25 cellular contexts compared by ENCODE assay signal in the genomic region with DNA sequence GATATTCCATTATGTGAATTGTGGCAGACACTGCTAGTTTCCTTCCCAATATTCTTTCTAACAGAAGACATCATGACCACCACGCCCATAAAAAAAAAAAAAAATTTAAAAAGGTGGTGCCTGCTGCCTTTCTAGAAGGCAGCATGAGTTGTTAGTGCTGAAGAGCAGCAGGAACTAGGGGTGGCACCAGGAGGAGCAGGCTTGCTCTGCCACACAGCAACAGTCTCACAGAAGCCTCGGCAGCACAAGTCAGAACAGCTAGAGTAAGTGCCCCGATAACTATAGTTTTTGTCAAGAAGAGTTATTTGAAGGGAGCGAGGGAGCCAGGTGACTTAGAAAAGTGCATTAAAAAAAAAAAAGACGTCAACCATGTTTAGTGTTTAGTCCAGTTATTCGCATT.
A peak's percentile ranks its signal among the peaks of the same experiment; 100 is the strongest.
DNase-seq lines count a peak whose midpoint lies in the region; ATAC-seq and TF ChIP-seq lines count a peak whose summit lies in the region.
"Had no signal": no experiment of that assay in that cellular context is flagged by ENCODE, and none has a peak within 500 bp of the region (broad histone marks: within the 10 kb centered on the region; RNA-seq: fewer than 3 reads in every experiment).

No MANE protein-coding gene starts in this region.

- peaks cover 2% of the 10 kb centered on the region for H3K27me3 Mint-ChIP-seq in GM23338 (ENCODE audit: insufficient read depth, low read depth, poor library complexity)
- H3K27me3 Mint-ChIP-seq in central memory CD8-positive, alpha-beta T cell = no peaks in the 10 kb centered on the region
- no peaks in the 10 kb centered on the region for H3K27me3 Mint-ChIP-seq in neural progenitor cell (ENCODE audit: insufficient read depth, low read depth)
- H3K27me3 Mint-ChIP-seq: CD4-positive, alpha-beta memory T cell; CD4-positive, CD25-positive, alpha-beta regulatory T cell; CD8-positive, alpha-beta memory T cell had no signal

- H3K27me3 ChIP-seq in GM23338 (ENCODE audit: insufficient read depth) = no peaks in the 10 kb centered on the region
- no peaks in the 10 kb centered on the region for H3K27me3 ChIP-seq in neural progenitor cell
- H3K27me3 ChIP-seq in heart left ventricle = peaks cover 0 to 22% (median 0%) of the 10 kb centered on the region in 9 donors
- H3K27me3 ChIP-seq: BE2C, BLaER1 had no signal

- H3K4me1 Mint-ChIP-seq in GM23338 (no peaks in the 10 kb centered on the region), neural progenitor cell (peaks cover 46% of the 10 kb centered on the region)
- H3K4me1 Mint-ChIP-seq in central memory CD8-positive, alpha-beta T cell = no peaks in the 10 kb centered on the region
- H3K4me1 Mint-ChIP-seq: CD14-positive monocyte; CD4-positive, alpha-beta memory T cell; CD8-positive, alpha-beta memory T cell had no signal

- peaks cover 3% of the 10 kb centered on the region; the same call in 1 of the 2 replicates for H4K20me1 ChIP-seq in GM23338 (replicated peaks; ENCODE audit: insufficient read depth)
- peaks cover 23% of the 10 kb centered on the region for H4K20me1 ChIP-seq in neural progenitor cell (ENCODE audit: low read depth)
- H4K20me1 ChIP-seq: BLaER1 had no signal

- H3K9me3 Mint-ChIP-seq in GM23338 (no peaks in the 10 kb centered on the region), neural progenitor cell (no peaks in the 10 kb centered on the region)
- H3K9me3 Mint-ChIP-seq in central memory CD8-positive, alpha-beta T cell = no peaks in the 10 kb centered on the region
- H3K9me3 Mint-ChIP-seq: CD4-positive, alpha-beta memory T cell; CD4-positive, CD25-positive, alpha-beta regulatory T cell; CD8-positive, alpha-beta memory T cell had no signal

- no peaks in the 10 kb centered on the region for H3K9me2 ChIP-seq in GM23338 (ENCODE audit: insufficient read depth)

- ATAC-seq in GM23338 (no peak), heart left ventricle (no peak), sciatic nerve (no peak)
- no peak for ATAC-seq in central memory CD8-positive, alpha-beta T cell (replicated peaks; ENCODE audit: extremely low read depth, poor library complexity, severe bottlenecking)
- ATAC-seq: GM12878 had no signal

- TF ChIP-seq CTCF in GM23338 (conservative IDR thresholded peaks at IDR 0.05; ENCODE audit: low read depth in 2 of 2) (no peak), HEK293 (tag by site-specific recombination; IDR thresholded peaks at IDR 0.05) (no peak), neural progenitor cell (IDR thresholded peaks at IDR 0.05) (no peak), heart left ventricle (IDR thresholded peaks at IDR 0.05) (no peak)

- POLR2A ChIA-PET in HEK293 (lab: Yijun Ruan, JAX) (no interaction called here), HEK293T (lab: Yijun Ruan, JAX) (no interaction called here)

- DNase-seq in GM23338 (ENCODE audit: low spot score) (no peak), neural progenitor cell (ENCODE audit: low spot score) (no peak), heart left ventricle (no peak), sciatic nerve (ENCODE audit: low spot score) (no peak), HEK293T (ENCODE audit: extremely low spot score) (no peak)
- no peak for DNase-seq in central memory CD8-positive, alpha-beta T cell (ENCODE audit: low spot score in 2 of 2)
- DNase-seq: 8988T; ACHN; BE2C; C1 segment of cervical spinal cord; CD4-positive, alpha-beta memory T cell; CD4-positive, CD25-positive, alpha-beta regulatory T cell; CD8-positive, alpha-beta memory T cell; COR-L47; DMS 273 treated with DMSO at 0.1 percent for 48 hours; DMS153; DMS53; DMS79; DND-41; EL; GDM1 had no signal

- no peak overlapping the region for H3K4me2 ChIP-seq in GM23338
- H3K4me2 ChIP-seq in neural progenitor cell = no peak overlapping the region
- H3K4me2 ChIP-seq: BLaER1 had no signal

- peak overlapping the region; percentile 41; the same call in 1 of the 2 replicates for H3K27ac ChIP-seq in GM23338 (ENCODE audit: low read depth)
- H3K27ac ChIP-seq in HEK293 (ENCODE audit: extremely low read depth, low read depth, low read length) = no peak overlapping the region
- no peak overlapping the region for H3K27ac ChIP-seq in neural progenitor cell
- H3K27ac ChIP-seq in heart left ventricle = no peak overlapping the region
- H3K27ac ChIP-seq: BLaER1 had no signal

- H3K4me3 ChIP-seq in GM23338 (no peak overlapping the region), HEK293 (ENCODE audit: low read depth, low read length) (no peak overlapping the region), neural progenitor cell (no peak overlapping the region), heart left ventricle (no peak overlapping the region)
- H3K4me3 ChIP-seq: BLaER1, GM12878 had no signal

- H3K79me2 ChIP-seq in GM23338 (replicated peaks; ENCODE audit: insufficient read depth) = no peaks in the 10 kb centered on the region
- no peaks in the 10 kb centered on the region for H3K79me2 ChIP-seq in neural progenitor cell (ENCODE audit: low read depth)

- H3K9me3 ChIP-seq in HEK293 (ENCODE audit: control insufficient read depth, insufficient read depth, low read depth, low read length) (no peaks in the 10 kb centered on the region), neural progenitor cell (ENCODE audit: low read depth) (no peaks in the 10 kb centered on the region), heart left ventricle (no peaks in the 10 kb centered on the region)
- H3K9me3 ChIP-seq: BE2C, BLaER1 had no signal

- H3F3A ChIP-seq in GM23338 (replicated peaks; ENCODE audit: low read depth) (no peaks in the 10 kb centered on the region), neural progenitor cell (ENCODE audit: low read depth) (peaks cover 24% of the 10 kb centered on the region)

- CTCF ChIA-PET in HEK293 (lab: Yijun Ruan, JAX) = interaction anchor here (0.5 to 0.7 kb wide), 2 partner anchors 8 to 47 kb away, joined by 3 read pairs; no protein-coding TSS in a partner anchor
- CTCF ChIA-PET in HEK293T (lab: Yijun Ruan, JAX) = no interaction called here

- no peak overlapping the region for H2AFZ ChIP-seq in GM23338
- H2AFZ ChIP-seq in neural progenitor cell (replicated peaks) = no peak overlapping the region

- WGBS in heart left ventricle, 4 donors = 87 to 90% (median 88%) methylated on average over 6 of the region's 6 CpGs

- intact Hi-C loops in heart left ventricle (cut with DNase I) (no loop called here), sciatic nerve (cut with DNase I) (no loop called here)

- H3K4me1 ChIP-seq in GM23338 (ENCODE audit: insufficient read depth) = no peaks in the 10 kb centered on the region
- 0 out of 2 replicates have a peak, but pooled peaks cover 3% of the 10 kb centered on the region for H3K4me1 ChIP-seq in HEK293 (ENCODE audit: control insufficient read depth, insufficient read depth, low read length)
- H3K4me1 ChIP-seq in neural progenitor cell = peaks cover 29% of the 10 kb centered on the region
- H3K4me1 ChIP-seq in heart left ventricle = peaks cover 0 to 7% (median 0%) of the 10 kb centered on the region in 12 donors
- H3K4me1 ChIP-seq: BE2C, BLaER1 had no signal

- peaks cover 8% of the 10 kb centered on the region; the same call in 1 of the 2 replicates for H3K36me3 ChIP-seq in GM23338 (ENCODE audit: insufficient read depth)
- peaks cover 0 to 30% of the 10 kb centered on the region in 2 experiments; a peak in 2 of 3 replicates for H3K36me3 ChIP-seq in HEK293 (ENCODE audit: control insufficient read depth in 2 of 2, insufficient read depth in 1 of 2, low read length in 2 of 2)
- peaks cover 5% of the 10 kb centered on the region for H3K36me3 ChIP-seq in neural progenitor cell
- H3K36me3 ChIP-seq in heart left ventricle = peaks cover 0 to 44% (median 31%) of the 10 kb centered on the region in 9 donors
- H3K36me3 ChIP-seq: BE2C had no signal

- no peak overlapping the region for H3K9ac ChIP-seq in neural progenitor cell
- H3K9ac ChIP-seq: BLaER1 had no signal

- H3K4me3 Mint-ChIP-seq in GM23338 (no peak overlapping the region), neural progenitor cell (no peak overlapping the region)
- no peak overlapping the region for H3K4me3 Mint-ChIP-seq in central memory CD8-positive, alpha-beta T cell
- H3K4me3 Mint-ChIP-seq: CD4-positive, alpha-beta memory T cell; CD4-positive, CD25-positive, alpha-beta regulatory T cell; CD8-positive, alpha-beta memory T cell had no signal

- H3K36me3 Mint-ChIP-seq in GM23338 (ENCODE audit: low read depth) (peaks cover 3% of the 10 kb centered on the region; the same call in 1 of the 3 replicates), neural progenitor cell (peaks cover 7% of the 10 kb centered on the region)
- H3K36me3 Mint-ChIP-seq in central memory CD8-positive, alpha-beta T cell (ENCODE audit: insufficient read depth) = peaks cover 7% of the 10 kb centered on the region

- H3K27ac Mint-ChIP-seq in GM23338 (no peak overlapping the region), neural progenitor cell (peak overlapping the region; percentile 14)
- H3K27ac Mint-ChIP-seq in central memory CD8-positive, alpha-beta T cell (ENCODE audit: low read depth) = peak overlapping the region; percentile 64
- H3K27ac Mint-ChIP-seq: CD14-positive monocyte; CD4-positive, CD25-positive, alpha-beta regulatory T cell; CD8-positive, alpha-beta memory T cell had no signal

- no peak for TF ChIP-seq POLR2A in heart left ventricle (IDR thresholded peaks at IDR 0.05)

TF ChIP-seq in GM23338, 12 proteins besides CTCF, POLR2A, EP300 and RAD21:
- no peak for TF ChIP-seq ZNF331 (CRISPR knock-in tag; IDR thresholded peaks at IDR 0.05; ENCODE audit: low read depth)
TF ChIP-seq in GM23338: peak in this region for 0.

TF ChIP-seq in HEK293, 187 proteins besides CTCF, POLR2A, EP300 and RAD21:
- TF ChIP-seq ZNF341 (tag by site-specific recombination; IDR thresholded peaks at IDR 0.05; ENCODE audit: low read depth) = no peak
- 0 out of 2 replicates have a peak, but pooled peaks have one; percentile 40 for TF ChIP-seq ZNF600 (tag by site-specific recombination; IDR thresholded peaks at IDR 0.05)
- TF ChIP-seq ZNF214 (tag by site-specific recombination; IDR thresholded peaks at IDR 0.05; ENCODE audit: borderline replicate concordance) = no peak

TF ChIP-seq in HEK293T, 16 proteins besides CTCF, POLR2A, EP300 and RAD21:
- TF ChIP-seq ELF4 (IDR thresholded peaks at IDR 0.05) (no peak), ARNT (IDR thresholded peaks at IDR 0.05) (no peak), SP1 (IDR thresholded peaks at IDR 0.05) (no peak), BHLHE40 (IDR thresholded peaks at IDR 0.05; ENCODE audit: borderline replicate concordance) (no peak)
- TF ChIP-seq, protein P1, sequence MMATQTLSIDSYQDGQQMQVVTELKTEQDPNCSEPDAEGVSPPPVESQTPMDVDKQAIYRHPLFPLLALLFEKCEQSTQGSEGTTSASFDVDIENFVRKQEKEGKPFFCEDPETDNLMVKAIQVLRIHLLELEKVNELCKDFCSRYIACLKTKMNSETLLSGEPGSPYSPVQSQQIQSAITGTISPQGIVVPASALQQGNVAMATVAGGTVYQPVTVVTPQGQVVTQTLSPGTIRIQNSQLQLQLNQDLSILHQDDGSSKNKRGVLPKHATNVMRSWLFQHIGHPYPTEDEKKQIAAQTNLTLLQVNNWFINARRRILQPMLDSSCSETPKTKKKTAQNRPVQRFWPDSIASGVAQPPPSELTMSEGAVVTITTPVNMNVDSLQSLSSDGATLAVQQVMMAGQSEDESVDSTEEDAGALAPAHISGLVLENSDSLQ (IDR thresholded peaks at IDR 0.05) = no peak
